2 cellular contexts compared by ENCODE assay signal in the genomic region with DNA sequence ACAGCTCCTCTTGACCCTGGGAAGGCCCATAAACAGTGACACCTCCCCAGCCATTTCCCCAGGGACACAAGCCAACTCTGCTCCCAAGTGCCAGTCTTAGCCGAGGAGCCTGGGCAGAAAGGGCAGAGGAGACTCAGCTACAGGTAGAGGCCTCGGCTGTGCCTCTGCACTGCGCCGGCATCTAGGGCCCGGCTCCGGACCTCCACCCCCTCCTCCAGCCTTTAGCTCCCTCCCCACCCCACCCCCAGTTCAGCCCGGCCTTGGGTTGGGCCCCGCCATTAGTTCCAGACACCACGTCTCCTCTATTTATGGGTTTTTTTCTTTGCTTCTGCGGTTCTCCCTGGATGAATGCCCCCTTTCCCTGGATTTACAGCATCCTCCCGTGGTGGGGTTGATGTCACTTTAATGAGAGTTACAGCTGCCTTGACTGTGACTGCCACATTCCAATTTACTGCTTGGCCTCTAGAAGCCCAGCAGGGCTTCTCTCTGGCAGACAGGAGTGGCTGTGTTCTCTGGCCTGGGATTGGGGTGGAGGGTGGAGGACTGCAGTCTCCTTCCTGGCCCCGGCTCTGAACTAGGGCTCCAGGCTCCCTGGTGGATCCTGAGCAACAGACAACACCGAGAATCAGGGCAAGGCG.
TF ChIP-seq lines count a peak whose summit lies in the region.

No MANE protein-coding gene starts in this region.

TF ChIP-seq in HEK293, 187 proteins besides CTCF, POLR2A, EP300 and RAD21 (continues in another document):
- TF ChIP-seq ZNF624 (tag by site-specific recombination; IDR thresholded peaks at IDR 0.05): no peak
- peak; percentile 36; the same call in 1 of the 2 replicates for TF ChIP-seq PRDM1 (tag by site-specific recombination; IDR thresholded peaks at IDR 0.05)
- no peak for TF ChIP-seq ZNF426 (tag by site-specific recombination; IDR thresholded peaks at IDR 0.05)
- TF ChIP-seq, protein P1, sequence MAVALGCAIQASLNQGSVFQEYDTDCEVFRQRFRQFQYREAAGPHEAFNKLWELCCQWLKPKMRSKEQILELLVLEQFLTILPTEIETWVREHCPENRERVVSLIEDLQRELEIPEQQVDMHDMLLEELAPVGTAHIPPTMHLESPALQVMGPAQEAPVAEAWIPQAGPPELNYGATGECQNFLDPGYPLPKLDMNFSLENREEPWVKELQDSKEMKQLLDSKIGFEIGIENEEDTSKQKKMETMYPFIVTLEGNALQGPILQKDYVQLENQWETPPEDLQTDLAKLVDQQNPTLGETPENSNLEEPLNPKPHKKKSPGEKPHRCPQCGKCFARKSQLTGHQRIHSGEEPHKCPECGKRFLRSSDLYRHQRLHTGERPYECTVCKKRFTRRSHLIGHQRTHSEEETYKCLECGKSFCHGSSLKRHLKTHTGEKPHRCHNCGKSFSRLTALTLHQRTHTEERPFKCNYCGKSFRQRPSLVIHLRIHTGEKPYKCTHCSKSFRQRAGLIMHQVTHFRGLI (tag by site-specific recombination; IDR thresholded peaks at IDR 0.05): peak; percentile 67; the same call in 1 of the 2 replicates
- TF ChIP-seq, protein P2, sequence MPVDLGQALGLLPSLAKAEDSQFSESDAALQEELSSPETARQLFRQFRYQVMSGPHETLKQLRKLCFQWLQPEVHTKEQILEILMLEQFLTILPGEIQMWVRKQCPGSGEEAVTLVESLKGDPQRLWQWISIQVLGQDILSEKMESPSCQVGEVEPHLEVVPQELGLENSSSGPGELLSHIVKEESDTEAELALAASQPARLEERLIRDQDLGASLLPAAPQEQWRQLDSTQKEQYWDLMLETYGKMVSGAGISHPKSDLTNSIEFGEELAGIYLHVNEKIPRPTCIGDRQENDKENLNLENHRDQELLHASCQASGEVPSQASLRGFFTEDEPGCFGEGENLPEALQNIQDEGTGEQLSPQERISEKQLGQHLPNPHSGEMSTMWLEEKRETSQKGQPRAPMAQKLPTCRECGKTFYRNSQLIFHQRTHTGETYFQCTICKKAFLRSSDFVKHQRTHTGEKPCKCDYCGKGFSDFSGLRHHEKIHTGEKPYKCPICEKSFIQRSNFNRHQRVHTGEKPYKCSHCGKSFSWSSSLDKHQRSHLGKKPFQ (tag by site-specific recombination; IDR thresholded peaks at IDR 0.05): peak; percentile 46
- TF ChIP-seq ZNF335 (tag by site-specific recombination; conservative IDR thresholded peaks at IDR 0.05): 0 out of 2 replicates have a peak, but pooled peaks have one; percentile 48
- TF ChIP-seq ZNF423 (tag by site-specific recombination; IDR thresholded peaks at IDR 0.05): 0 out of 2 replicates have a peak, but pooled peaks have one; percentile 50
- TF ChIP-seq, protein P3, sequence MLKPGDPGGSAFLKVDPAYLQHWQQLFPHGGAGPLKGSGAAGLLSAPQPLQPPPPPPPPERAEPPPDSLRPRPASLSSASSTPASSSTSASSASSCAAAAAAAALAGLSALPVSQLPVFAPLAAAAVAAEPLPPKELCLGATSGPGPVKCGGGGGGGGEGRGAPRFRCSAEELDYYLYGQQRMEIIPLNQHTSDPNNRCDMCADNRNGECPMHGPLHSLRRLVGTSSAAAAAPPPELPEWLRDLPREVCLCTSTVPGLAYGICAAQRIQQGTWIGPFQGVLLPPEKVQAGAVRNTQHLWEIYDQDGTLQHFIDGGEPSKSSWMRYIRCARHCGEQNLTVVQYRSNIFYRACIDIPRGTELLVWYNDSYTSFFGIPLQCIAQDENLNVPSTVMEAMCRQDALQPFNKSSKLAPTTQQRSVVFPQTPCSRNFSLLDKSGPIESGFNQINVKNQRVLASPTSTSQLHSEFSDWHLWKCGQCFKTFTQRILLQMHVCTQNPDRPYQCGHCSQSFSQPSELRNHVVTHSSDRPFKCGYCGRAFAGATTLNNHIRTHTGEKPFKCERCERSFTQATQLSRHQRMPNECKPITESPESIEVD (tag by site-specific recombination; IDR thresholded peaks at IDR 0.05): 0 out of 2 replicates have a peak, but pooled peaks have one; percentile 38
- peak; percentile 72 for TF ChIP-seq GLIS1 (tag by site-specific recombination; IDR thresholded peaks at IDR 0.05)
- TF ChIP-seq, protein P4, sequence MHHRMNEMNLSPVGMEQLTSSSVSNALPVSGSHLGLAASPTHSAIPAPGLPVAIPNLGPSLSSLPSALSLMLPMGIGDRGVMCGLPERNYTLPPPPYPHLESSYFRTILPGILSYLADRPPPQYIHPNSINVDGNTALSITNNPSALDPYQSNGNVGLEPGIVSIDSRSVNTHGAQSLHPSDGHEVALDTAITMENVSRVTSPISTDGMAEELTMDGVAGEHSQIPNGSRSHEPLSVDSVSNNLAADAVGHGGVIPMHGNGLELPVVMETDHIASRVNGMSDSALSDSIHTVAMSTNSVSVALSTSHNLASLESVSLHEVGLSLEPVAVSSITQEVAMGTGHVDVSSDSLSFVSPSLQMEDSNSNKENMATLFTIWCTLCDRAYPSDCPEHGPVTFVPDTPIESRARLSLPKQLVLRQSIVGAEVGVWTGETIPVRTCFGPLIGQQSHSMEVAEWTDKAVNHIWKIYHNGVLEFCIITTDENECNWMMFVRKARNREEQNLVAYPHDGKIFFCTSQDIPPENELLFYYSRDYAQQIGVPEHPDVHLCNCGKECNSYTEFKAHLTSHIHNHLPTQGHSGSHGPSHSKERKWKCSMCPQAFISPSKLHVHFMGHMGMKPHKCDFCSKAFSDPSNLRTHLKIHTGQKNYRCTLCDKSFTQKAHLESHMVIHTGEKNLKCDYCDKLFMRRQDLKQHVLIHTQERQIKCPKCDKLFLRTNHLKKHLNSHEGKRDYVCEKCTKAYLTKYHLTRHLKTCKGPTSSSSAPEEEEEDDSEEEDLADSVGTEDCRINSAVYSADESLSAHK (tag by site-specific recombination; IDR thresholded peaks at IDR 0.05): peak; percentile 65; the same call in 1 of the 2 replicates
- TF ChIP-seq ZNF324 (tag by site-specific recombination; IDR thresholded peaks at IDR 0.05): no peak
- peak; percentile 91 for TF ChIP-seq WT1 (tag by site-specific recombination; IDR thresholded peaks at IDR 0.05)
- TF ChIP-seq OSR2 (tag by site-specific recombination; IDR thresholded peaks at IDR 0.05): peak; percentile 63
- TF ChIP-seq FEZF1 (tag by site-specific recombination; IDR thresholded peaks at IDR 0.05): peak; percentile 63
- TF ChIP-seq ZNF701 (tag by site-specific recombination; IDR thresholded peaks at IDR 0.05): no peak
- TF ChIP-seq, protein P5, sequence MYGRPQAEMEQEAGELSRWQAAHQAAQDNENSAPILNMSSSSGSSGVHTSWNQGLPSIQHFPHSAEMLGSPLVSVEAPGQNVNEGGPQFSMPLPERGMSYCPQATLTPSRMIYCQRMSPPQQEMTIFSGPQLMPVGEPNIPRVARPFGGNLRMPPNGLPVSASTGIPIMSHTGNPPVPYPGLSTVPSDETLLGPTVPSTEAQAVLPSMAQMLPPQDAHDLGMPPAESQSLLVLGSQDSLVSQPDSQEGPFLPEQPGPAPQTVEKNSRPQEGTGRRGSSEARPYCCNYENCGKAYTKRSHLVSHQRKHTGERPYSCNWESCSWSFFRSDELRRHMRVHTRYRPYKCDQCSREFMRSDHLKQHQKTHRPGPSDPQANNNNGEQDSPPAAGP (tag by site-specific recombination; IDR thresholded peaks at IDR 0.05): peak; percentile 94
- TF ChIP-seq ZNF48 (tag by site-specific recombination; IDR thresholded peaks at IDR 0.05): no peak
- peak; percentile 47; the same call in 1 of the 2 replicates for TF ChIP-seq SP7 (tag by site-specific recombination; IDR thresholded peaks at IDR 0.05)
- 0 out of 2 replicates have a peak, but pooled peaks have one; percentile 42 for TF ChIP-seq KLF1 (tag by site-specific recombination; IDR thresholded peaks at IDR 0.05)
- TF ChIP-seq SCRT2 (tag by site-specific recombination; IDR thresholded peaks at IDR 0.05): peak; percentile 60
- TF ChIP-seq ZIC2 (tag by site-specific recombination; IDR thresholded peaks at IDR 0.05): peak; percentile 97

TF ChIP-seq in H1, 55 proteins besides CTCF, POLR2A, EP300 and RAD21:
- no peak for TF ChIP-seq CBX5 (IDR thresholded peaks at IDR 0.05; ENCODE audit: low read depth, low read length)
- TF ChIP-seq SIN3A (conservative IDR thresholded peaks at IDR 0.05 in 1 of 2, IDR thresholded peaks at IDR 0.05 in 1 of 2; ENCODE audit: low read depth in 1 of 2, low read length in 2 of 2): 0 out of 4 replicates have a peak, but pooled peaks of 1 of the 2 experiments have one; percentile 24
- TF ChIP-seq TEAD4 (IDR thresholded peaks at IDR 0.05; ENCODE audit: low read depth, low read length): 0 out of 2 replicates have a peak, but pooled peaks have one; percentile 17
- peak; percentile 30 for TF ChIP-seq ASH2L (IDR thresholded peaks at IDR 0.05; ENCODE audit: low read length)
